ENCODE assay signal across 8 cellular contexts in genomic region chr11:7495997-7496545, GRCh38.
DNase-seq lines count a peak whose midpoint lies in the region; ATAC-seq lines count a peak whose summit lies in the region.

No MANE protein-coding gene starts in this region.

- DNase-seq in Ammon's horn (ENCODE audit: low spot score) (peak; percentile 32), GM19238 (ENCODE audit: insufficient read length, low spot score) (peak; percentile 37), SIG-M5 (lab: John Stamatoyannopoulos, UW) (peak; percentile 22), NCI-H1105 treated with DMSO at 0.1 percent for 48 hours (lab: John Stamatoyannopoulos, UW) (no peak), NCI-H1417 (lab: John Stamatoyannopoulos, UW) (no peak), NCI-H774 (lab: John Stamatoyannopoulos, UW) (no peak)
- DNase-seq in activated CD8-positive, alpha-beta memory T cell treated with anti-CD3 and anti-CD28 coated beads for 24 hours: no peak

- peak; percentile 79 for ATAC-seq in HG03039 (IDR thresholded peaks at IDR 0.05; ENCODE audit: unreplicated experiment)

Comparison
In these comparisons a context has a peak if more than half of its experiments do, and no peak if none do; other contexts are left out.
1. DNase-seq: peak in Ammon's horn (single experiment), GM19238 (single experiment) and SIG-M5 (single experiment); none in NCI-H1105 treated with DMSO at 0.1 percent for 48 hours (single experiment), activated CD8-positive, alpha-beta memory T cell treated with anti-CD3 and anti-CD28 coated beads for 24 hours (single experiment), NCI-H1417 (0 of 3) and NCI-H774 (single experiment).